ENCODE assay signal across 1 cellular context in the genomic region with DNA sequence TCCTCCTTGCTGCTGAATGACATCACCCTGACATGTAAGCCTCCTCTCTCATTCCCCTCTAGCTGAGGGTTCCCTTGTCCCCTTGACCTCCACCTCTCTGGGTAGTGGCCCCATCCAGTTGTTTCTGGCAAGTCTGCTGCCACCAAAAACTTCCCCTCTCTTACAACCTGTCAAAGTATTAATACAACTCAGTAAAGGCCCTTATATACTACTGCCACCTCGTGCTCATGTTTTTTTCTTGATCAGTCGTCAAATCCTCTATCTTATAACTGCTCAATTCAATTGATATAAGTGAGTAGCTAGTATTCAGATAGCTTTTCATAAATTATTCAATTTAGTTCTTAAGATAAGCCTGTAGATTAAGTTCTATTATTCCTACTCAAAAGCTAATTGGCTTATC.
TF ChIP-seq lines count a peak whose summit lies in the region.

No MANE protein-coding gene starts in this region.

TF ChIP-seq in K562, 482 proteins besides CTCF, POLR2A, EP300 and RAD21 (continued from another document):
- TF ChIP-seq, protein P1, sequence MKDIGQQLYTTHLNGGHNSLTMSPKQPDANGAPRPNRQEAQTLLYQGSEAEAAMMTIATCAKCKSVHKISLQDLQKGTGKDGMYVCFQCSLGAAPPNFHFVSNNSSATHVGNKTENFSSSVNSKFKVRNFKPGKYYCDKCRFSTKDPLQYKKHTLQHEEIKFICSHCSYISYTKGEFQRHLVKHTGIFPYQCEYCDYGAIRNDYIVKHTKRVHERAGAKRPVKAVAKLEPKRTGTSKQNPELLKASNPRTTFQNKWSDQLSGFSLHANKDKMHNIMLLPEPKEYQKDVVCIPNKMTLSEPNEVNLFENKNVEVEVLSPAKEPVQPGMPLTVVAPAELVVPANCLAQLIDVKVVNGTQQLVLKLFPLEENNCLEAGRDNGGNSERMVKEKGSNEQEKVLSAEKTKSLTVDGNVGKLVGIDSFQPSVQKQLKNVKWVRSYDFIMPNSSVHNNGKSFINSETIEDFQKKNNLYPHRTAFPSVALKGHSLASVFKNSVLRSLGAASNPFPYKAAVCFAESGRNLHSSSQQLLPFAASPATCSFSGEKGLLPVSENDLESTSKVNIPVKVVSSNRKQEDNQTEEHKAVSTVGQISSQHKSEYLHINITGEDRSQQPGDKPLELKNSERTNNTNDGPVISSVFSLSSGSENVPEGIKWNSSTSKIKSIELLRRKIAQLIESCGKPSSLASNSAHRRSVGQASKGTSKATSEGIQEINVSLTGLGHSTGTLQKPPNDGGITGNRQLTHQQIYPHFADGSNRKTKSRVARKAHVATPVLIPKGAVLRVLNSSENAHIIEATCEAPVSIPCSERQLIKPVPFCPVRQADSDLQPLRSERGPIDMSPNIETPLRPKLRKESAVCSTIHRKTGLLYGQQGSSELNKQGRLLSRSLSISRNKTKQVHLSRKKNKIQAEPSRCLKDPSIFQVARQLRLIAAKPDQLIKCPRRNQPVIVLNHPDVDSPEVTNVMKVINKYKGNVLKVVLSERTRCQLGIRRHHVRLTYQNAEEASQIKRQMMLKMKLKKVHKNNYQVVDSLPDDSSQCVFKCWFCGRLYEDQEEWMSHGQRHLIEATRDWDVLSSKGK (CRISPR knock-in tag; IDR thresholded peaks at IDR 0.05), result no peak
- no peak for TF ChIP-seq BHLHE40 (IDR thresholded peaks at IDR 0.05; ENCODE audit: low read length)
- TF ChIP-seq ZNF561 (CRISPR knock-in tag; conservative IDR thresholded peaks at IDR 0.05), result no peak
- TF ChIP-seq, protein P2, sequence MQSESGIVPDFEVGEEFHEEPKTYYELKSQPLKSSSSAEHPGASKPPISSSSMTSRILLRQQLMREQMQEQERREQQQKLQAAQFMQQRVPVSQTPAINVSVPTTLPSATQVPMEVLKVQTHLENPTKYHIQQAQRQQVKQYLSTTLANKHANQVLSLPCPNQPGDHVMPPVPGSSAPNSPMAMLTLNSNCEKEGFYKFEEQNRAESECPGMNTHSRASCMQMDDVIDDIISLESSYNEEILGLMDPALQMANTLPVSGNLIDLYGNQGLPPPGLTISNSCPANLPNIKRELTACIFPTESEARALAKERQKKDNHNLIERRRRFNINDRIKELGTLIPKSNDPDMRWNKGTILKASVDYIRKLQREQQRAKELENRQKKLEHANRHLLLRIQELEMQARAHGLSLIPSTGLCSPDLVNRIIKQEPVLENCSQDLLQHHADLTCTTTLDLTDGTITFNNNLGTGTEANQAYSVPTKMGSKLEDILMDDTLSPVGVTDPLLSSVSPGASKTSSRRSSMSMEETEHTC (IDR thresholded peaks at IDR 0.05), result no peak
- no peak for TF ChIP-seq NR3C1 (CRISPR knock-in tag; IDR thresholded peaks at IDR 0.05)
- TF ChIP-seq, protein P3, sequence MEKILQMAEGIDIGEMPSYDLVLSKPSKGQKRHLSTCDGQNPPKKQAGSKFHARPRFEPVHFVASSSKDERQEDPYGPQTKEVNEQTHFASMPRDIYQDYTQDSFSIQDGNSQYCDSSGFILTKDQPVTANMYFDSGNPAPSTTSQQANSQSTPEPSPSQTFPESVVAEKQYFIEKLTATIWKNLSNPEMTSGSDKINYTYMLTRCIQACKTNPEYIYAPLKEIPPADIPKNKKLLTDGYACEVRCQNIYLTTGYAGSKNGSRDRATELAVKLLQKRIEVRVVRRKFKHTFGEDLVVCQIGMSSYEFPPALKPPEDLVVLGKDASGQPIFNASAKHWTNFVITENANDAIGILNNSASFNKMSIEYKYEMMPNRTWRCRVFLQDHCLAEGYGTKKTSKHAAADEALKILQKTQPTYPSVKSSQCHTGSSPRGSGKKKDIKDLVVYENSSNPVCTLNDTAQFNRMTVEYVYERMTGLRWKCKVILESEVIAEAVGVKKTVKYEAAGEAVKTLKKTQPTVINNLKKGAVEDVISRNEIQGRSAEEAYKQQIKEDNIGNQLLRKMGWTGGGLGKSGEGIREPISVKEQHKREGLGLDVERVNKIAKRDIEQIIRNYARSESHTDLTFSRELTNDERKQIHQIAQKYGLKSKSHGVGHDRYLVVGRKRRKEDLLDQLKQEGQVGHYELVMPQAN (IDR thresholded peaks at IDR 0.05; ENCODE audit: borderline replicate concordance), result no peak
- TF ChIP-seq SNIP1 (IDR thresholded peaks at IDR 0.05; ENCODE audit: low read depth), result no peak
- TF ChIP-seq ZC3H11A (IDR thresholded peaks at IDR 0.05; ENCODE audit: low read depth, low read length), result no peak
- no peak for TF ChIP-seq MCM5 (IDR thresholded peaks at IDR 0.05; ENCODE audit: low read depth)
- no peak for TF ChIP-seq ZEB2 (IDR thresholded peaks at IDR 0.05)
- TF ChIP-seq FOS (IDR thresholded peaks at IDR 0.05; ENCODE audit: extremely low read depth, insufficient read length), result no peak
- TF ChIP-seq ZNF282 (CRISPR knock-in tag; IDR thresholded peaks at IDR 0.05), result no peak
- TF ChIP-seq ZNF79 (CRISPR knock-in tag; IDR thresholded peaks at IDR 0.05; ENCODE audit: low read depth), result no peak
- no peak for TF ChIP-seq CBX1 (IDR thresholded peaks at IDR 0.05; ENCODE audit: low read depth)
